ENCODE assay signal across 8 cellular contexts in the genomic region with DNA sequence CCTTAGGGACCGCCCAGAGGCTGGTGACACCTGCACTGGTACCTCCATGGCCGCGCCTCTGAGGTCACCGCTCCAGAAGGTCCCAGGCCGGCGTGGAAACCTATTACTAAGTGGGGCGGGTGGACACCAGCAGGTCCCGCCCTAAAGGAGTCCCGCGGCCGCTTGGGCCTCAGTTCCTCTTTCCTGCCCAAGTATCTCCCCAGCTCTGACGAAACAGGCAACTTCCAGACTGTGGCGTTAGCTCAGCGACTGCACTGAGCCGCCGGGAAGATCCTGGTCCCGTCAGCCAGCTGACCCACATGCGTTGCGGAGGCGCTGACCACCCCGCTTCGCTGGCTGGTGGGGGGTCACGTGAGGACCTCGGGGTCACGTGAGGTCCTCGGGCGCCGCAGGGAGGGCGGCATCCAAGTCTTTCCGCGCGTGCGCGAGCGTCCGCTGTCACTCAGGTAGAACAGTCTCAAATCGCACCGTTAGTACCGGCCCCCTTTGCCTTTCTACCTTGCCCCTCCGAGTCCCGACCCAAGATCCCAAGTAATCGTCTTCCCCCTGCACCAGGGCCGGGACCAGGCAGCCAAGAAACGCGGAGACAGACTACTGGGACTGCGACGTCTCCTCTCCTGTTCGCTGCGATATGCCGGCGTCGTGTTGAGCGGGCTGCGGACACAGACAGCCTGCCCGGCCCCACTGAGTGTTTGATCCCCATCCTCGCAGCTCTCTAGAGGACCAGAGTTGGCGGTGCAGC. TPM values are rescaled to one million over a fixed set of nuclear protein-coding genes. Genes with fewer than 3 reads are reported as not detected.
DNase-seq lines count a peak whose midpoint lies in the region; ATAC-seq, FAIRE-seq and TF ChIP-seq lines count a peak whose summit lies in the region.

No MANE protein-coding gene starts in this region.

- no peaks in the 10 kb centered on the region for H3K36me3 ChIP-seq in astrocyte (ENCODE audit: insufficient read depth, low read length)
- no peaks in the 10 kb centered on the region for H3K36me3 ChIP-seq in iPS DF 6.9 (ENCODE audit: control insufficient read depth, insufficient read depth, low read length)
- no peaks in the 10 kb centered on the region for H3K36me3 ChIP-seq in skeletal muscle tissue (ENCODE audit: control insufficient read depth in 3 of 3, insufficient read depth in 3 of 3, low read length in 3 of 3)

- ATAC-seq in HG02610 (IDR thresholded peaks at IDR 0.05; ENCODE audit: unreplicated experiment): peak; percentile 87

- CTCF ChIA-PET in GM10248 (lab: Yijun Ruan, JAX): interaction anchor here (1.4 kb wide), 1 partner anchor 12 kb away, joined by 5 read pairs; no protein-coding TSS in a partner anchor

- H3K4me1 ChIP-seq in astrocyte (ENCODE audit: insufficient read depth, low read length): peaks cover 2% of the 10 kb centered on the region
- no peaks in the 10 kb centered on the region for H3K4me1 ChIP-seq in iPS DF 6.9 (ENCODE audit: control insufficient read depth, insufficient read depth, low read length)
- H3K4me1 ChIP-seq in skeletal muscle tissue (ENCODE audit: control insufficient read depth in 3 of 3, insufficient read depth in 3 of 3, low read length in 3 of 3): peaks cover 0 to 16% (median 10%) of the 10 kb centered on the region in 3 donors

- H3K4me3 ChIP-seq in astrocyte (ENCODE audit: insufficient read depth, low read depth, low read length) (peak overlapping the region; percentile 73), iPS DF 6.9 (ENCODE audit: low read length) (peak overlapping the region; percentile 41; the same call in 1 of the 2 replicates), skeletal muscle tissue (ENCODE audit: low read length in 3 of 3) (peak overlapping the region in 2 of 3 donors; percentile 81 to 98)

- TF ChIP-seq CTCF in GM10248 (IDR thresholded peaks at IDR 0.05; ENCODE audit: control extremely low read depth, extremely low read depth, low read depth, missing control alignments): no peak
- no peak for TF ChIP-seq CTCF in astrocyte (IDR thresholded peaks at IDR 0.05; ENCODE audit: insufficient read depth, low read depth, low read length)

- H2AFZ ChIP-seq in astrocyte (ENCODE audit: low read depth, low read length): peak overlapping the region; percentile 98

- H3K4me3 Mint-ChIP-seq in astrocyte (ENCODE audit: unreplicated experiment): peak overlapping the region; percentile 89

- no peak overlapping the region for H3K27ac ChIP-seq in astrocyte (ENCODE audit: low read depth, low read length)
- H3K27ac ChIP-seq in iPS DF 6.9 (ENCODE audit: low read length): no peak overlapping the region
- H3K27ac ChIP-seq in skeletal muscle tissue (ENCODE audit: low read depth, low read length): peak overlapping the region; percentile 88

- H3K27me3 ChIP-seq in astrocyte (ENCODE audit: insufficient read depth, low read length) (no peaks in the 10 kb centered on the region), iPS DF 6.9 (ENCODE audit: control insufficient read depth, insufficient read depth, low read length) (no peaks in the 10 kb centered on the region), skeletal muscle tissue (ENCODE audit: control insufficient read depth in 3 of 3, insufficient read depth in 3 of 3, low read length in 3 of 3) (no peaks in the 10 kb centered on the region)

- H3K9me3 ChIP-seq in astrocyte (ENCODE audit: insufficient read depth, low read depth, low read length): no peaks in the 10 kb centered on the region
- H3K9me3 ChIP-seq in iPS DF 6.9 (ENCODE audit: control insufficient read depth, insufficient read depth, low read length): no peaks in the 10 kb centered on the region
- H3K9me3 ChIP-seq in skeletal muscle tissue (ENCODE audit: control insufficient read depth in 3 of 3, low read length in 3 of 3): no peaks in the 10 kb centered on the region

- no peaks in the 10 kb centered on the region for H3K36me3 Mint-ChIP-seq in astrocyte (ENCODE audit: low read depth, unreplicated experiment)

- H3K9me3 Mint-ChIP-seq in astrocyte (ENCODE audit: unreplicated experiment): no peaks in the 10 kb centered on the region

- H4K20me1 ChIP-seq in astrocyte (ENCODE audit: insufficient read depth, low read length): no peaks in the 10 kb centered on the region

- peak overlapping the region; percentile 66 for H3K27ac Mint-ChIP-seq in astrocyte (ENCODE audit: unreplicated experiment)

- H3K79me2 ChIP-seq in astrocyte (ENCODE audit: insufficient read depth, low read length): no peaks in the 10 kb centered on the region

- H3K4me1 Mint-ChIP-seq in astrocyte (ENCODE audit: low read depth, unreplicated experiment): no peaks in the 10 kb centered on the region

- H3K9ac ChIP-seq in astrocyte (ENCODE audit: low read length) (peak overlapping the region; percentile 80), skeletal muscle tissue (ENCODE audit: low read depth in 1 of 3, low read length in 3 of 3) (peak overlapping the region in 2 of 3 donors; percentile 84 to 92)

- POLR2A ChIA-PET in GM10248 (lab: Yijun Ruan, JAX): interaction anchor here (0.6 to 1.8 kb wide), 4 partner anchors 11 to 53 kb away, joined by 4 to 8 read pairs (median 6); a partner anchor contains a TSS

- no peak for FAIRE-seq in astrocyte (lab: Jason Lieb, UNC)

- WGBS in iPS DF 6.9 (ENCODE audit: insufficient coverage, insufficient read length): no CpG with 5 or more reads among the region's 57 CpGs

- DNase-seq in GM10248 (ENCODE audit: extremely low spot score) (peak; percentile 95), NCI-H1105 treated with DMSO at 0.1 percent for 48 hours (lab: John Stamatoyannopoulos, UW) (peak; percentile 91), T-helper 2 cell (peak; percentile 61 to 94 (median 73)), astrocyte (ENCODE audit: low read depth) (peak; percentile 64), iPS DF 6.9 (ENCODE audit: low read depth, low spot score) (peak; percentile 90), GOT3 (lab: John Stamatoyannopoulos, UW) (no peak)

- peaks cover 5% of the 10 kb centered on the region for H3K27me3 Mint-ChIP-seq in astrocyte (ENCODE audit: low read depth, unreplicated experiment)

- peak overlapping the region; percentile 98 for H3K4me2 ChIP-seq in astrocyte (ENCODE audit: low read length)

RNA-seq across cellular contexts. Expression of a gene that starts 53.7 kb away (rescaled TPM):
- total RNA-seq in astrocyte (16.2 and 18.2 TPM in 2 replicates), skeletal muscle tissue (50.1 TPM)

RNA-seq across cellular contexts. Expression of a gene that starts 58.5 kb away (rescaled TPM):
- 2.4 and 8.9 TPM in 2 replicates for total RNA-seq in astrocyte
- under 0.01 TPM for total RNA-seq in skeletal muscle tissue
